ENCODE assay signal across 1 cellular context in the genomic region with DNA sequence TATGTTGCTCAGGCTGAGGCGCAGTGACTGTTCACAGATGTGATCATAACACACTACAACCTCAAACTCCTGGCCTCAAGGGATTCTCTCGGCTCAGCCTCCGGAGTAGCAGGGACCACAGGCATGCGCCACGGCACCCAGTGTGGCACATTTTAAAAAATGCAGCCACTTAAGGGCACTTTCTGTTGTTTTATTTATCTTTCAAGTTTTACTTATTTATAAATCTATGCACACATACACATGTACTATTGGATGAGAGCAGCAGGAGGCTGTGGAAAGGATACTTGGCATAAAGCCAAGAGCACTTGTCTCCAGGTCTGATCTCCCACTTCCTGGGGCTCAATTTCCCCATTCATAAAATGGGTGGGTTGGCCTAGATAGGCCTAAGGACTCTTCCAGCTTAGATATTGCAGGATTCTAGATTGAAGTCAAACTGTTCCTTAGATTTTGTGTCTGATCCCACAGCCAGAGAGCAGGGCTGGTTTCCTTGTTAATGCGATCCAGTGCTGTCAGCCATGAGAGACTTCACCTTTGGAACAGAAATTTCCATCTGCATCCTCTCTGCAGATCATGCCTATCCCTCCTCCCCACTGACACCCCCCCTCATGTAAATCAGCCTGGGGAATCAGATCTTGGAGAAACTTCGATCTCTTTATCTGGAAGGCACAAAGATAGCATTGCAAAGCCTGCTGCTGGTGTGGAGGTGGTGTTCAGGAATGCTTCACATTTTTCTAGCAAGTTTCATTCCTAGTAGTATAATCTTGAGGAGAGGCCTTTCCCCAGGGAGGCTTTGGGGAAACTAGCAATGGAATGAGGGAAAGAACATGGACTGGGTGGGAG.
TF ChIP-seq lines count a peak whose summit lies in the region.

No MANE protein-coding gene starts in this region.

TF ChIP-seq in IMR-90, 13 proteins besides CTCF, POLR2A, EP300 and RAD21 (continued from another document):
- TF ChIP-seq MXI1 (IDR thresholded peaks at IDR 0.05; ENCODE audit: borderline replicate concordance, low read depth, low read length): no peak
